ENCODE assay signal across 22 cellular contexts in the genomic region with DNA sequence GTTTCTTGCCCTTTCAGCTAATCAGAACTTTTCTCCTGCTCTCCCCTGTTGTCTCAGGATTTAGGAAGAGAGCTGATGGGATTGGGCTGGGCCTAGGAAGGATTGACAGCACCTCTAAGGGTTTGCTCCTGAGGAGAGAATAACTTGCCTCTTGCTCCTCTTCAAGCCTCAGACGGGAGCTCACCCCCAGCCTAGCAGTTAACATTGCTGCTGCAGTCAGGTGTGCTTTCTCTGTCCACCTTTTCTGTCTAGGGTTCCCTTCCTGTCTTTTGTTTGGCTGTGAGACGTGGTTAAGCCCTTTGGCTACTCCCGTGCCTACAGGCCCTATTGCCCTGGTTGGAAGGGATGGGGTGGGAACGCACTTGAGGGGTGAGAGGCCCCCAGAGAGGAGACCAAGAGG. TPM values are rescaled to one million over a fixed set of nuclear protein-coding genes. Genes with fewer than 3 reads are reported as not detected.
"Had no signal": no experiment of that assay in that cellular context is flagged by ENCODE, and none has a peak within 500 bp of the region (broad histone marks: within the 10 kb centered on the region; RNA-seq: fewer than 3 reads in every experiment).

No MANE protein-coding gene starts in this region.

- H3K27me3 ChIP-seq: foreskin keratinocyte, ovary, right atrium auricular region, spleen, upper lobe of right lung had no signal

- H3K36me3 ChIP-seq: left ventricle myocardium inferior, neutrophil, ovary, right atrium auricular region, spleen, thoracic aorta, upper lobe of right lung, WERI-Rb-1 had no signal

- H3K4me3 ChIP-seq: left ventricle myocardium inferior, ovary, psoas muscle, right atrium auricular region, spleen, thoracic aorta, upper lobe of right lung had no signal

- DNase-seq: activated CD4-positive, alpha-beta T cell treated with anti-CD3 and anti-CD28 coated beads for 1 hour; activated CD4-positive, alpha-beta T cell treated with anti-CD3 and anti-CD28 coated beads, Interleukin-2, amount 50 U/mL, for 1 hour; activated gamma-delta T cell treated with Interleukin-2 at 50 U/mL for 16 hours; activated T-cell treated with anti-CD3 and anti-CD28 coated beads, Interleukin-2, amount 50 U/mL, for 1 hour; aorta; foreskin keratinocyte; left ventricle myocardium inferior; naive thymus-derived CD8-positive, alpha-beta T cell; ovary; psoas muscle; spleen; stimulated activated CD4-positive, alpha-beta T cell treated with anti-CD3 and anti-CD28 coated beads, Interleukin-4, amount 100 ng/mL, for 1 hour; stimulated activated naive CD4-positive, alpha-beta T cell treated with Interleukin-2 at 50 U/mL for 16 hours; upper lobe of right lung; WERI-Rb-1 had no signal

- H3K36me3 Mint-ChIP-seq: activated naive CD4-positive, alpha-beta T cell treated with anti-CD3 and anti-CD28 coated beads, Interleukin-2, amount 50 U/mL, for 24 hours; mesothelial cell of epicardium; naive thymus-derived CD8-positive, alpha-beta T cell had no signal

- ATAC-seq: foreskin keratinocyte; naive thymus-derived CD8-positive, alpha-beta T cell; psoas muscle; upper lobe of right lung had no signal

- H3K4me3 Mint-ChIP-seq: activated naive CD4-positive, alpha-beta T cell treated with anti-CD3 and anti-CD28 coated beads, Interleukin-2, amount 50 U/mL, for 24 hours; brain; mesothelial cell of epicardium; naive thymus-derived CD8-positive, alpha-beta T cell had no signal

- H3K27ac Mint-ChIP-seq: activated naive CD4-positive, alpha-beta T cell treated with anti-CD3 and anti-CD28 coated beads, Interleukin-2, amount 50 U/mL, for 24 hours; mesothelial cell of epicardium; naive thymus-derived CD8-positive, alpha-beta T cell had no signal

- H3K4me1 ChIP-seq: foreskin keratinocyte, left ventricle myocardium inferior, right atrium auricular region, spleen, upper lobe of right lung had no signal

- H3K27ac ChIP-seq: foreskin keratinocyte, left ventricle myocardium inferior, neutrophil, ovary, psoas muscle, right atrium auricular region, spleen, thoracic aorta, upper lobe of right lung, WERI-Rb-1 had no signal

- H3K9me3 ChIP-seq: left ventricle myocardium inferior, neutrophil, ovary, psoas muscle, right atrium auricular region, spleen, thoracic aorta, upper lobe of right lung had no signal

- H3K9me3 Mint-ChIP-seq: activated naive CD4-positive, alpha-beta T cell treated with anti-CD3 and anti-CD28 coated beads, Interleukin-2, amount 50 U/mL, for 24 hours; brain; mesothelial cell of epicardium; naive thymus-derived CD8-positive, alpha-beta T cell had no signal

- H3K4me1 Mint-ChIP-seq: activated naive CD4-positive, alpha-beta T cell treated with anti-CD3 and anti-CD28 coated beads, Interleukin-2, amount 50 U/mL, for 24 hours; mesothelial cell of epicardium had no signal

RNA-seq across cellular contexts. Expression of gene TMEM108, which starts 20.1 kb away (rescaled TPM):
- total RNA-seq: foreskin keratinocyte; lung microvascular endothelial cell; naive thymus-derived CD8-positive, alpha-beta T cell had no signal
